Comparison of ENCODE assay signal across 17 cellular contexts in genomic region chr14:86505808-86506207, GRCh38.
"Had no signal": no experiment of that assay in that cellular context is flagged by ENCODE, and none has a peak within 500 bp of the region (broad histone marks: within the 10 kb centered on the region; RNA-seq: fewer than 3 reads in every experiment).

No MANE protein-coding gene starts in this region.

- H3K27me3 ChIP-seq: esophagus muscularis mucosa, heart left ventricle, ovary, right atrium auricular region, sigmoid colon, stomach, transverse colon had no signal

- DNase-seq: effector memory CD4-positive, alpha-beta T cell; heart left ventricle; hippocampal formation; mucosa of descending colon; naive thymus-derived CD8-positive, alpha-beta T cell; nucleus accumbens; ovary; sigmoid colon; stimulated activated naive CD4-positive, alpha-beta T cell; stomach; substantia nigra; transverse colon had no signal

- H3K27ac Mint-ChIP-seq: naive thymus-derived CD8-positive, alpha-beta T cell had no signal

- H3K36me3 ChIP-seq: esophagus muscularis mucosa, heart left ventricle, ovary, right atrium auricular region, sigmoid colon, stomach, thoracic aorta, transverse colon had no signal

- H3K4me1 ChIP-seq: esophagus muscularis mucosa, heart left ventricle, right atrium auricular region, sigmoid colon, stomach, transverse colon had no signal

- ATAC-seq: heart left ventricle; mucosa of descending colon; naive thymus-derived CD8-positive, alpha-beta T cell had no signal

- H3K36me3 Mint-ChIP-seq: naive thymus-derived CD8-positive, alpha-beta T cell had no signal

- H3K9me3 ChIP-seq: esophagus muscularis mucosa, heart left ventricle, mucosa of descending colon, ovary, right atrium auricular region, sigmoid colon, stomach, thoracic aorta, transverse colon had no signal

- H3K4me3 ChIP-seq: esophagus muscularis mucosa, heart left ventricle, mucosa of descending colon, ovary, right atrium auricular region, sigmoid colon, skin epidermis, stomach, thoracic aorta, transverse colon had no signal

- H3K27ac ChIP-seq: epithelial cell of prostate, esophagus muscularis mucosa, heart left ventricle, ovary, right atrium auricular region, sigmoid colon, skin epidermis, stomach, thoracic aorta, transverse colon had no signal

- H3K4me3 Mint-ChIP-seq: naive thymus-derived CD8-positive, alpha-beta T cell had no signal

- H3K27me3 Mint-ChIP-seq: naive thymus-derived CD8-positive, alpha-beta T cell had no signal
